12 cellular contexts compared by ENCODE assay signal in genomic region chr11:104534268-104534667, GRCh38.
DNase-seq lines count a peak whose midpoint lies in the region; ATAC-seq, FAIRE-seq and TF ChIP-seq lines count a peak whose summit lies in the region.
"Had no signal": no experiment of that assay in that cellular context is flagged by ENCODE, and none has a peak within 500 bp of the region (broad histone marks: within the 10 kb centered on the region; RNA-seq: fewer than 3 reads in every experiment).

No MANE protein-coding gene starts in this region.

- H3K9me3 Mint-ChIP-seq in chondrocyte (ENCODE audit: low read depth) = no peaks in the 10 kb centered on the region
- H3K9me3 Mint-ChIP-seq: activated T-cell treated with anti-CD3 and anti-CD28 coated beads, Interleukin-2, amount 50 U/mL, for 72 hours had no signal

- H3K4me1 ChIP-seq in thyroid gland = no peaks in the 10 kb centered on the region
- H3K4me1 ChIP-seq: BLaER1 had no signal

- H3K4me3 ChIP-seq in H7 (ENCODE audit: insufficient read depth, low read depth, low read length) = no peak overlapping the region
- H3K4me3 ChIP-seq in bronchial epithelial cell (ENCODE audit: low read depth, low read length) = no peak overlapping the region
- H3K4me3 ChIP-seq in thyroid gland (replicated peaks in 1 of 3) = no peak overlapping the region
- H3K4me3 ChIP-seq: BLaER1 had no signal

- no peak overlapping the region for H3K4me3 Mint-ChIP-seq in chondrocyte (ENCODE audit: unreplicated experiment)
- H3K4me3 Mint-ChIP-seq: activated T-cell treated with anti-CD3 and anti-CD28 coated beads, Interleukin-2, amount 50 U/mL, for 72 hours had no signal

- no peak for FAIRE-seq in bronchial epithelial cell (lab: Jason Lieb, UNC)

- no peak for ATAC-seq in HG02763 (IDR thresholded peaks at IDR 0.05; ENCODE audit: unreplicated experiment)
- ATAC-seq: activated T-cell treated with anti-CD3 and anti-CD28 coated beads, Interleukin-2, amount 50 U/mL, for 72 hours had no signal

- H3K27me3 ChIP-seq in H7 (ENCODE audit: control insufficient read depth, insufficient read depth, low read length) (no peaks in the 10 kb centered on the region), bronchial epithelial cell (ENCODE audit: control insufficient read depth, insufficient read depth, low read length) (no peaks in the 10 kb centered on the region), thyroid gland (no peaks in the 10 kb centered on the region)
- H3K27me3 ChIP-seq: BLaER1 had no signal

- H3K27ac ChIP-seq in thyroid gland = no peak overlapping the region
- H3K27ac ChIP-seq: BLaER1 had no signal

- no peaks in the 10 kb centered on the region for H3K27me3 Mint-ChIP-seq in chondrocyte (ENCODE audit: low read depth)

- 78 to 85% methylated on average over 2 of the region's 2 CpGs for WGBS in thyroid gland, 2 donors

- TF ChIP-seq CTCF in bronchial epithelial cell (IDR thresholded peaks at IDR 0.05; ENCODE audit: insufficient read depth, low read length, severe bottlenecking) = no peak
- no peak for TF ChIP-seq CTCF in thyroid gland (IDR thresholded peaks at IDR 0.05)
- TF ChIP-seq CTCF in chondrocyte (IDR thresholded peaks at IDR 0.05) = no peak

- no peak for TF ChIP-seq POLR2A in thyroid gland (IDR thresholded peaks at IDR 0.05)

- H3K36me3 Mint-ChIP-seq in chondrocyte (ENCODE audit: low read depth) = no peaks in the 10 kb centered on the region

- no peaks in the 10 kb centered on the region for H3K9me3 ChIP-seq in thyroid gland
- H3K9me3 ChIP-seq: BLaER1 had no signal

- intact Hi-C loops in thyroid gland (cut with DNase I) = no loop called here

- DNase-seq in H7 = peak; percentile 6
- DNase-seq in NOMO-1 treated with dmso at 0.1 percent for 144 hours (lab: John Stamatoyannopoulos, UW; ENCODE audit: unreplicated experiment) = peak; percentile 5
- peak; percentile 71 for DNase-seq in bronchial epithelial cell (ENCODE audit: low read depth)
- peak; percentile 22 for DNase-seq in myocyte (ENCODE audit: low read depth)
- no peak for DNase-seq in thyroid gland
- DNase-seq in GDM1 (lab: John Stamatoyannopoulos, UW) = no peak
- DNase-seq in chondrocyte (ENCODE audit: low spot score) = no peak
- DNase-seq: activated T-cell treated with anti-CD3 and anti-CD28 coated beads, Interleukin-2, amount 50 U/mL, for 72 hours; GOT3; NCI-H1694 had no signal

- peaks cover 2% of the 10 kb centered on the region for H3K4me1 Mint-ChIP-seq in chondrocyte (ENCODE audit: low read depth)

- H3K27ac Mint-ChIP-seq in chondrocyte (ENCODE audit: unreplicated experiment) = no peak overlapping the region
- H3K27ac Mint-ChIP-seq: activated T-cell treated with anti-CD3 and anti-CD28 coated beads, Interleukin-2, amount 50 U/mL, for 72 hours had no signal

- H3K36me3 ChIP-seq in H7 (replicated peaks; ENCODE audit: control insufficient read depth, insufficient read depth, low read length) (no peaks in the 10 kb centered on the region), bronchial epithelial cell (ENCODE audit: control insufficient read depth, insufficient read depth, low read length) (no peaks in the 10 kb centered on the region), thyroid gland (no peaks in the 10 kb centered on the region)
- H3K36me3 ChIP-seq: BLaER1 had no signal

Comparison
In these comparisons a context has a peak if more than half of its experiments do, and no peak if none do; other contexts are left out.
1. DNase-seq: peak in H7 (single experiment), NOMO-1 treated with dmso at 0.1 percent for 144 hours (single experiment), bronchial epithelial cell (single experiment) and myocyte (single experiment); none in thyroid gland (0 of 2), GDM1 (single experiment) and chondrocyte (single experiment).